In the genomic region with DNA sequence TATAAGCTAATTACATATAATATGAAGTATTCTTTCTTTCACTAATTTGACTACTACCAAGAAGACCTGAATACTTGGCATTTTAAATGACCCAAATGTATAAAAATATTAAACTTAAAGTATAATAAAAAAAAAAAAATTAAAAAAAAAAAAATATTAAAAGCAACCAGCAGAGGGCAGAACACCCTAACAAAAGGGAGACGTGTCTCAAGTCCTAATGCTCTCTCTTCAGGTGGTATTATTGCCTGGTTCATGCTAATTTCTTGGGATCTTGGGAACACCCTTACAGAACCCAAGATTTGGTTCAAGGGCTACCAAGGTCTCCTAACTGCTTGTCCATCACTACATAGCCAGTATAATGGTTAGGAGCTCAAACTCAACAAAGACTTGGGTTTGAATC, we compare ENCODE assay signal across 8 cellular contexts.
DNase-seq lines count a peak whose midpoint lies in the region; ATAC-seq, FAIRE-seq and TF ChIP-seq lines count a peak whose summit lies in the region.

No MANE protein-coding gene starts in this region.

- no peaks in the 10 kb centered on the region for H4K20me1 ChIP-seq in HCT116 (ENCODE audit: insufficient read depth)

- intact Hi-C loops in CD4-positive, alpha-beta T cell (cut with DNase I, micrococcal nuclease), result loop anchor here in 1 of 2 experiments (1.0 kb wide), 1 partner anchor 820 kb away; no protein-coding TSS in a partner anchor
- intact Hi-C loops in HCT116 (cut with micrococcal nuclease), result loop anchor here (1.0 to 5.0 kb wide), 2 partner anchors 820 to 923 kb away; no protein-coding TSS in a partner anchor

- H3K4me3 ChIP-seq in HCT116 (replicated peaks in 1 of 2; ENCODE audit: low read depth in 1 of 2, low read length in 2 of 2), result no peak overlapping the region

- peak overlapping the region; percentile 73 for H2AFZ ChIP-seq in HCT116 (ENCODE audit: low read depth, low read length, poor library complexity, severe bottlenecking)

- H3K9me3 Mint-ChIP-seq in CD4-positive, alpha-beta T cell, result no peaks in the 10 kb centered on the region

- BruUV-seq in HCT116 (replicated peaks; lab: Mats Ljungman, UMichigan), result no TSS peak

- H3K9me3 ChIP-seq in CD4-positive, alpha-beta T cell (ENCODE audit: control insufficient read depth, low read length), result no peaks in the 10 kb centered on the region
- H3K9me3 ChIP-seq in HCT116 (ENCODE audit: control insufficient read depth in 1 of 2, insufficient read depth in 1 of 2, low read depth in 1 of 2, low read length in 2 of 2), result no peaks in the 10 kb centered on the region

- H3K4me1 Mint-ChIP-seq in CD4-positive, alpha-beta T cell (ENCODE audit: low read depth), result no peaks in the 10 kb centered on the region

- peak; percentile 53 for TF ChIP-seq CTCF in CD4-positive, alpha-beta T cell (IDR thresholded peaks at IDR 0.05)
- TF ChIP-seq CTCF in HCT116 (IDR thresholded peaks at IDR 0.05 in 2 of 3, conservative IDR thresholded peaks at IDR 0.05 in 1 of 3; ENCODE audit: borderline replicate concordance in 1 of 3, insufficient read depth in 1 of 3, low read depth in 2 of 3, low read length in 2 of 3), result peak; percentile 9 to 39 (median 21); a peak in 2 of 6 replicates

- CTCF ChIA-PET in CD4-positive, alpha-beta T cell (lab: Charles Lee), result interaction anchor here (0.7 kb wide), 1 partner anchor 1311 kb away, joined by 4 read pairs; no protein-coding TSS in a partner anchor
- CTCF ChIA-PET in HCT116 (lab: Charles Lee), result no interaction called here

- H3K36me3 Mint-ChIP-seq in CD4-positive, alpha-beta T cell (ENCODE audit: low read depth), result no peaks in the 10 kb centered on the region

- peaks cover 48% of the 10 kb centered on the region for H3K27me3 Mint-ChIP-seq in CD4-positive, alpha-beta T cell

- H3K9ac ChIP-seq in HCT116 (ENCODE audit: low read length), result no peak overlapping the region

- POLR2A ChIA-PET in CD4-positive, alpha-beta T cell (lab: Charles Lee), result no interaction called here
- POLR2A ChIA-PET in HCT116 (lab: Charles Lee), result no interaction called here

- no peaks in the 10 kb centered on the region for H3K9me2 ChIP-seq in HCT116 (ENCODE audit: insufficient read depth)

- no peaks in the 10 kb centered on the region for H3K79me2 ChIP-seq in HCT116 (ENCODE audit: insufficient read depth, low read length)

- RAD21 ChIA-PET in HCT116 (lab: Charles Lee; ENCODE audit: low non-redundant PET in 1 of 2, low total read pairs in 2 of 2, uncharacterized antibody in 2 of 2, unreplicated experiment in 2 of 2), result interaction anchor here in 1 of 2 experiments (0.7 kb wide), 1 partner anchor 222 kb away, joined by 3 read pairs; no protein-coding TSS in a partner anchor

- no peak for ATAC-seq in CD4-positive, alpha-beta T cell (ENCODE audit: poor library complexity)
- ATAC-seq in HCT116 (peak; percentile 57; the same call in 1 of the 2 replicates), HG03457 (IDR thresholded peaks at IDR 0.05; ENCODE audit: unreplicated experiment) (no peak), GM21529 (IDR thresholded peaks at IDR 0.05; ENCODE audit: unreplicated experiment) (no peak)

- no peak overlapping the region for H3K4me2 ChIP-seq in HCT116 (ENCODE audit: low read length)

- peak; percentile 62 for TF ChIP-seq RAD21 in HCT116 (IDR thresholded peaks at IDR 0.05; ENCODE audit: low read depth)

- peaks cover 6% of the 10 kb centered on the region for H3K27me3 ChIP-seq in CD4-positive, alpha-beta T cell (ENCODE audit: control insufficient read depth, insufficient read depth, low read length)
- H3K27me3 ChIP-seq in HCT116 (ENCODE audit: insufficient read depth, low read length), result no peaks in the 10 kb centered on the region

- peak; percentile 89 for FAIRE-seq in TTC549 (lab: Jason Lieb, UNC)

- no peak overlapping the region for H3K27ac ChIP-seq in CD4-positive, alpha-beta T cell (ENCODE audit: low read depth, low read length)
- H3K27ac ChIP-seq in HCT116 (ENCODE audit: low read depth, low read length), result no peak overlapping the region

- TF ChIP-seq POLR2A in HCT116 (IDR thresholded peaks at IDR 0.05; ENCODE audit: borderline replicate concordance, extremely low read depth, insufficient read depth, insufficient read length), result no peak

- DNase-seq in CD4-positive, alpha-beta T cell, result no peak
- peak; percentile 33 for DNase-seq in HCT116 (ENCODE audit: low read depth, low spot score)
- peak; percentile 13 for DNase-seq in kidney glomerular epithelial cell (lab: John Stamatoyannopoulos, UW)
- DNase-seq in activated CD8-positive, alpha-beta memory T cell treated with anti-CD3 and anti-CD28 coated beads for 24 hours, result no peak
- DNase-seq in stimulated activated CD4-positive, alpha-beta T cell treated with anti-CD3 and anti-CD28 coated beads, Interleukin-4, amount 100 ng/mL, for 24 hours, result no peak

- no peaks in the 10 kb centered on the region for H3K4me1 ChIP-seq in HCT116 (ENCODE audit: control insufficient read depth in 1 of 2, insufficient read depth in 2 of 2, low read length in 2 of 2)

- H3K27ac Mint-ChIP-seq in CD4-positive, alpha-beta T cell, result no peak overlapping the region

- H3K4me3 Mint-ChIP-seq in CD4-positive, alpha-beta T cell, result no peak overlapping the region

- no peaks in the 10 kb centered on the region for H3K36me3 ChIP-seq in HCT116 (ENCODE audit: control insufficient read depth in 1 of 2, insufficient read depth in 2 of 2, low read length in 2 of 2)

TF ChIP-seq in HCT116, 20 proteins besides CTCF, POLR2A, EP300 and RAD21:
- TF ChIP-seq SIN3A (IDR thresholded peaks at IDR 0.05; ENCODE audit: low read depth) (no peak), ZNF274 (IDR thresholded peaks at IDR 0.05; ENCODE audit: low read depth, low read length) (no peak), EGR1 (IDR thresholded peaks at IDR 0.05; ENCODE audit: low read depth) (no peak), FOSL1 (IDR thresholded peaks at IDR 0.05; ENCODE audit: low read depth) (no peak), CBX3 (IDR thresholded peaks at IDR 0.05; ENCODE audit: low read depth) (no peak), TCF7L2 (IDR thresholded peaks at IDR 0.05; ENCODE audit: borderline replicate concordance, extremely low read depth, insufficient read depth, insufficient read length) (no peak), EZH2 (IDR thresholded peaks at IDR 0.05) (no peak)
- TF ChIP-seq, protein P1, sequence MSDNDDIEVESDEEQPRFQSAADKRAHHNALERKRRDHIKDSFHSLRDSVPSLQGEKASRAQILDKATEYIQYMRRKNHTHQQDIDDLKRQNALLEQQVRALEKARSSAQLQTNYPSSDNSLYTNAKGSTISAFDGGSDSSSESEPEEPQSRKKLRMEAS (IDR thresholded peaks at IDR 0.05), result no peak
- TF ChIP-seq, protein P2, sequence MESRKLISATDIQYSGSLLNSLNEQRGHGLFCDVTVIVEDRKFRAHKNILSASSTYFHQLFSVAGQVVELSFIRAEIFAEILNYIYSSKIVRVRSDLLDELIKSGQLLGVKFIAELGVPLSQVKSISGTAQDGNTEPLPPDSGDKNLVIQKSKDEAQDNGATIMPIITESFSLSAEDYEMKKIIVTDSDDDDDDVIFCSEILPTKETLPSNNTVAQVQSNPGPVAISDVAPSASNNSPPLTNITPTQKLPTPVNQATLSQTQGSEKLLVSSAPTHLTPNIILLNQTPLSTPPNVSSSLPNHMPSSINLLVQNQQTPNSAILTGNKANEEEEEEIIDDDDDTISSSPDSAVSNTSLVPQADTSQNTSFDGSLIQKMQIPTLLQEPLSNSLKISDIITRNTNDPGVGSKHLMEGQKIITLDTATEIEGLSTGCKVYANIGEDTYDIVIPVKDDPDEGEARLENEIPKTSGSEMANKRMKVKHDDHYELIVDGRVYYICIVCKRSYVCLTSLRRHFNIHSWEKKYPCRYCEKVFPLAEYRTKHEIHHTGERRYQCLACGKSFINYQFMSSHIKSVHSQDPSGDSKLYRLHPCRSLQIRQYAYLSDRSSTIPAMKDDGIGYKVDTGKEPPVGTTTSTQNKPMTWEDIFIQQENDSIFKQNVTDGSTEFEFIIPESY (IDR thresholded peaks at IDR 0.05; ENCODE audit: extremely low read depth, insufficient replicate concordance, low read length), result no peak

Comparison
In these comparisons a context has a peak if more than half of its experiments do, and no peak if none do; other contexts are left out.
1. DNase-seq: peak in HCT116 (single experiment) and kidney glomerular epithelial cell (single experiment); none in CD4-positive, alpha-beta T cell (0 of 10), activated CD8-positive, alpha-beta memory T cell treated with anti-CD3 and anti-CD28 coated beads for 24 hours (single experiment) and stimulated activated CD4-positive, alpha-beta T cell treated with anti-CD3 and anti-CD28 coated beads, Interleukin-4, amount 100 ng/mL, for 24 hours (single experiment).